Comparison of ENCODE assay signal across 26 cellular contexts in the genomic region with DNA sequence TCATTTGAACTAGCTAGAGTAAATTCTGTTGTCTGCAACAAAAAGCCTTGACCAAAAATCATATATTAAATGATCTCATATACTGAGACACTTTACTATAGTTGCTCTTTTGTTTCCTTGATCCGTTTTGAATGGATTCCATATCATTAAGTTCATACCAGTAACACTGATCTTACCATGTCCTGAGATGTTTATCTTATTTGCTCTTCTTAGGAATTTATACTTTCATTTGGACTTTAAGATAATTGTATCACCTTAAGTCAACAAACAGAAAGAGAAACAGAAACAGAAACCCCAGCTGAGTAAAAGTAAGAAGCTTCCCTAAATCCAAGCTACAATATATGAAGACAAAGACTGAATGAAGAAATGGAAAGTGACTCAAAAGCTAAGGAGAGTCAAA.
DNase-seq lines count a peak whose midpoint lies in the region; ATAC-seq, FAIRE-seq and TF ChIP-seq lines count a peak whose summit lies in the region.
"Had no signal": no experiment of that assay in that cellular context is flagged by ENCODE, and none has a peak within 500 bp of the region (broad histone marks: within the 10 kb centered on the region; RNA-seq: fewer than 3 reads in every experiment).

No MANE protein-coding gene starts in this region.

- intact Hi-C loops in OCI-LY7 (cut with micrococcal nuclease; ENCODE audit: unreplicated experiment) = no loop called here

- H3K4me2 ChIP-seq in astrocyte (ENCODE audit: low read length) (no peak overlapping the region), OCI-LY7 (ENCODE audit: low read length) (no peak overlapping the region)
- H3K4me2 ChIP-seq: GM23338 had no signal

- POLR2A ChIA-PET in activated naive CD8-positive, alpha-beta T cell treated with anti-CD3 and anti-CD28 coated beads, Interleukin-2, amount 10 ng/mL, durations not matched to agents 7 days and 5 days (lab: Charles Lee) = no interaction called here
- POLR2A ChIA-PET in OCI-LY7 (lab: Charles Lee) = interaction anchor here (0.7 kb wide), 2 partner anchors 115 to 370 kb away, joined by 3 to 8 read pairs; no protein-coding TSS in a partner anchor

- H3K79me2 ChIP-seq in astrocyte (ENCODE audit: insufficient read depth, low read length) (no peaks in the 10 kb centered on the region), OCI-LY7 (ENCODE audit: insufficient read depth, low read depth, low read length) (no peaks in the 10 kb centered on the region)

- no peak overlapping the region for H3K9ac ChIP-seq in astrocyte (ENCODE audit: low read length)

- DNase-seq in NOMO-1 treated with DMSO at 0.1 percent for 48 hours (lab: John Stamatoyannopoulos, UW; ENCODE audit: unreplicated experiment) (peak; percentile 14), NOMO-1 treated with dmso at 0.1 percent for 144 hours (lab: John Stamatoyannopoulos, UW; ENCODE audit: unreplicated experiment) (no peak), astrocyte (ENCODE audit: low read depth) (no peak), OCI-LY7 (ENCODE audit: low spot score) (no peak)
- DNase-seq in activated naive CD8-positive, alpha-beta T cell treated with anti-CD3 and anti-CD28 coated beads, Interleukin-2, amount 10 ng/mL, durations not matched to agents 7 days and 5 days = no peak
- DNase-seq in activated naive CD8-positive, alpha-beta T cell treated with anti-CD3 and anti-CD28 coated beads for 36 hours = no peak
- DNase-seq: 8988T; AML-193; Calu3; CD8-positive, alpha-beta memory T cell; DMS153; NCI-H1417; NCI-H1694 treated with DMSO at 0.1 percent for 48 hours; NCI-H2081 treated with DMSO at 0.1 percent for 48 hours; NCI-H2171 treated with DMSO at 0.1 percent for 48 hours; NCI-H526; Peyer's patch; SJCRH30 had no signal

- CTCF ChIA-PET in OCI-LY7 (lab: Charles Lee; ENCODE audit: unreplicated experiment) = no interaction called here

- H3K27ac ChIP-seq in astrocyte (ENCODE audit: low read depth, low read length) (no peak overlapping the region), OCI-LY7 (ENCODE audit: low read depth, low read length, poor library complexity, severe bottlenecking) (no peak overlapping the region)
- H3K27ac ChIP-seq: HL-60, Peyer's patch, SJCRH30 had no signal

- peaks cover 9% of the 10 kb centered on the region for H3K4me1 Mint-ChIP-seq in activated naive CD8-positive, alpha-beta T cell treated with anti-CD3 and anti-CD28 coated beads, Interleukin-2, amount 10 ng/mL, durations not matched to agents 7 days and 5 days
- H3K4me1 Mint-ChIP-seq in activated naive CD8-positive, alpha-beta T cell treated with anti-CD3 and anti-CD28 coated beads for 36 hours = peaks cover 7% of the 10 kb centered on the region
- no peaks in the 10 kb centered on the region for H3K4me1 Mint-ChIP-seq in astrocyte (ENCODE audit: low read depth, unreplicated experiment)

- peaks cover 3% of the 10 kb centered on the region for H3K9me3 Mint-ChIP-seq in activated naive CD8-positive, alpha-beta T cell treated with anti-CD3 and anti-CD28 coated beads, Interleukin-2, amount 10 ng/mL, durations not matched to agents 7 days and 5 days
- H3K9me3 Mint-ChIP-seq in activated naive CD8-positive, alpha-beta T cell treated with anti-CD3 and anti-CD28 coated beads for 36 hours = no peaks in the 10 kb centered on the region
- no peaks in the 10 kb centered on the region for H3K9me3 Mint-ChIP-seq in astrocyte (ENCODE audit: unreplicated experiment)
- H3K9me3 Mint-ChIP-seq: CD8-positive, alpha-beta memory T cell; GM23338 had no signal

- no peaks in the 10 kb centered on the region for H3K27me3 Mint-ChIP-seq in activated naive CD8-positive, alpha-beta T cell treated with anti-CD3 and anti-CD28 coated beads, Interleukin-2, amount 10 ng/mL, durations not matched to agents 7 days and 5 days
- H3K27me3 Mint-ChIP-seq in activated naive CD8-positive, alpha-beta T cell treated with anti-CD3 and anti-CD28 coated beads for 36 hours = no peaks in the 10 kb centered on the region
- H3K27me3 Mint-ChIP-seq in astrocyte (ENCODE audit: low read depth, unreplicated experiment) = no peaks in the 10 kb centered on the region
- H3K27me3 Mint-ChIP-seq: CD8-positive, alpha-beta memory T cell had no signal

- H3K36me3 ChIP-seq in astrocyte (ENCODE audit: insufficient read depth, low read length) = no peaks in the 10 kb centered on the region
- H3K36me3 ChIP-seq in OCI-LY7 (ENCODE audit: insufficient read depth, low read length) = no peaks in the 10 kb centered on the region
- H3K36me3 ChIP-seq: HAP-1, Peyer's patch, SJCRH30 had no signal

- no peak for ATAC-seq in activated naive CD8-positive, alpha-beta T cell treated with anti-CD3 and anti-CD28 coated beads, Interleukin-2, amount 10 ng/mL, durations not matched to agents 7 days and 5 days (ENCODE audit: low read depth)
- ATAC-seq in HG02840 (IDR thresholded peaks at IDR 0.05; ENCODE audit: low FRiP score, unreplicated experiment) (no peak), GM19463 (IDR thresholded peaks at IDR 0.05; ENCODE audit: unreplicated experiment) (no peak)
- ATAC-seq: GM23338, HepG2, K562 had no signal

- peak; percentile 32 for FAIRE-seq in astrocyte (lab: Jason Lieb, UNC)
- FAIRE-seq: GM12891, HepG2, K562 had no signal

- H3K4me3 ChIP-seq in astrocyte (ENCODE audit: insufficient read depth, low read depth, low read length) (no peak overlapping the region), OCI-LY7 (ENCODE audit: low read depth, low read length, poor library complexity, severe bottlenecking) (no peak overlapping the region)
- H3K4me3 ChIP-seq: GM23338, HAP-1, K562, Peyer's patch, SJCRH30 had no signal

- TF ChIP-seq CTCF in astrocyte (IDR thresholded peaks at IDR 0.05; ENCODE audit: insufficient read depth, low read depth, low read length) = no peak
- TF ChIP-seq CTCF in OCI-LY7 (conservative IDR thresholded peaks at IDR 0.05; ENCODE audit: low read length) = no peak

- H3K9me3 ChIP-seq in astrocyte (ENCODE audit: insufficient read depth, low read depth, low read length) = no peaks in the 10 kb centered on the region
- H3K9me3 ChIP-seq in OCI-LY7 (ENCODE audit: low read length) = no peaks in the 10 kb centered on the region
- H3K9me3 ChIP-seq: HAP-1, Peyer's patch, SJCRH30 had no signal

- H2AFZ ChIP-seq in astrocyte (ENCODE audit: low read depth, low read length) (no peak overlapping the region), OCI-LY7 (ENCODE audit: low read length) (no peak overlapping the region)
- H2AFZ ChIP-seq: GM23338 had no signal

- no peaks in the 10 kb centered on the region for H3K4me1 ChIP-seq in astrocyte (ENCODE audit: insufficient read depth, low read length)
- H3K4me1 ChIP-seq in OCI-LY7 (ENCODE audit: insufficient read depth, low read length, poor library complexity, severe bottlenecking) = no peaks in the 10 kb centered on the region
- H3K4me1 ChIP-seq: HAP-1, Peyer's patch, SJCRH30 had no signal

- peaks cover 1% of the 10 kb centered on the region for H3K36me3 Mint-ChIP-seq in activated naive CD8-positive, alpha-beta T cell treated with anti-CD3 and anti-CD28 coated beads, Interleukin-2, amount 10 ng/mL, durations not matched to agents 7 days and 5 days
- peaks cover 3% of the 10 kb centered on the region for H3K36me3 Mint-ChIP-seq in activated naive CD8-positive, alpha-beta T cell treated with anti-CD3 and anti-CD28 coated beads for 36 hours
- no peaks in the 10 kb centered on the region for H3K36me3 Mint-ChIP-seq in astrocyte (ENCODE audit: low read depth, unreplicated experiment)
- H3K36me3 Mint-ChIP-seq: CD8-positive, alpha-beta memory T cell had no signal

- H3K27ac Mint-ChIP-seq in activated naive CD8-positive, alpha-beta T cell treated with anti-CD3 and anti-CD28 coated beads, Interleukin-2, amount 10 ng/mL, durations not matched to agents 7 days and 5 days = peak overlapping the region; percentile 17
- no peak overlapping the region for H3K27ac Mint-ChIP-seq in activated naive CD8-positive, alpha-beta T cell treated with anti-CD3 and anti-CD28 coated beads for 36 hours
- no peak overlapping the region for H3K27ac Mint-ChIP-seq in astrocyte (ENCODE audit: unreplicated experiment)
- H3K27ac Mint-ChIP-seq: CD8-positive, alpha-beta memory T cell; GM23338 had no signal

- H4K20me1 ChIP-seq in astrocyte (ENCODE audit: insufficient read depth, low read length) (no peaks in the 10 kb centered on the region), OCI-LY7 (ENCODE audit: insufficient read depth, low read length) (no peaks in the 10 kb centered on the region)

- no peaks in the 10 kb centered on the region for H3K9me2 ChIP-seq in OCI-LY7 (ENCODE audit: insufficient read depth, low read length)

- no TSS peak for BruUV-seq in OCI-LY7 (replicated peaks; lab: Mats Ljungman, UMichigan)

- H3K27me3 ChIP-seq in astrocyte (ENCODE audit: insufficient read depth, low read length) = no peaks in the 10 kb centered on the region
- H3K27me3 ChIP-seq: Peyer's patch, SJCRH30 had no signal

- H3K4me3 Mint-ChIP-seq in activated naive CD8-positive, alpha-beta T cell treated with anti-CD3 and anti-CD28 coated beads, Interleukin-2, amount 10 ng/mL, durations not matched to agents 7 days and 5 days = peak overlapping the region; percentile 21
- no peak overlapping the region for H3K4me3 Mint-ChIP-seq in activated naive CD8-positive, alpha-beta T cell treated with anti-CD3 and anti-CD28 coated beads for 36 hours
- H3K4me3 Mint-ChIP-seq in astrocyte (ENCODE audit: unreplicated experiment) = no peak overlapping the region
- H3K4me3 Mint-ChIP-seq: CD8-positive, alpha-beta memory T cell; GM23338 had no signal
